In the genomic region with DNA sequence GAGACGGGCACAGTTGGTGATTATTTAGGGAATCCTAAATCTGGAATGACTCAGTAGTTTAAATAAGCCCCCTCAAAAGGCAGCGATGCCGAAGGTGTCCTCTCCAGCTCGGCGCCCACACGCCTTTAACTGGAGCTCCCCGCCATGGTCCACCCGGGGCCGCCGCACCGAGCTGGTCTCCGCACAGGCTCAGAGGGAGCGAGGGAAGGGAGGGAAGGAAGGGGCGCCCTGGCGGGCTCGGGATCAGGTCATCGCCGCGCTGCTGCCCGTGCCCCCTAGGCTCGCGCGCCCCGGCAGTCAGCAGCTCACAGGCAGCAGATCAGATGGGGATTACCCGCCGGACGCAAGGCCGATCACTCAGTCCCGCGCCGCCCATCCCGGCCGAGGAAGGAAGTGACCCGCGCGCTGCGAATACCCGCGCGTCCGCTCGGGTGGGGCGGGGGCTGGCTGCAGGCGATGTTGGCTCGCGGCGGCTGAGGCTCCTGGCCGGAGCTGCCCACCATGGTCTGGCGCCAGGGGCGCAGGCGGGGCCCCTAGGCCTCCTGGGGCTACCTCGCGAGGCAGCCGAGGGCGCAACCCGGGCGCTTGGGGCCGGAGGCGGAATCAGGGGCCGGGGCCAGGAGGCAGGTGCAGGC, we compare ENCODE assay signal across 8 cellular contexts.
DNase-seq lines count a peak whose midpoint lies in the region; ATAC-seq, FAIRE-seq and TF ChIP-seq lines count a peak whose summit lies in the region.

No MANE protein-coding gene starts in this region.

- H3K27me3 ChIP-seq in iPS DF 6.9 (ENCODE audit: control insufficient read depth, insufficient read depth, low read length), result peaks cover 15% of the 10 kb centered on the region; the same call in 1 of the 2 replicates

- H3K9me3 ChIP-seq in iPS DF 6.9 (ENCODE audit: control insufficient read depth, insufficient read depth, low read length) (no peaks in the 10 kb centered on the region), T-helper 17 cell (ENCODE audit: control insufficient read depth, low read length, poor library complexity, severe bottlenecking) (no peaks in the 10 kb centered on the region)

- peaks cover 62% of the 10 kb centered on the region for H3K27me3 Mint-ChIP-seq in T-helper 17 cell

- ATAC-seq in HG02981 (IDR thresholded peaks at IDR 0.05; ENCODE audit: unreplicated experiment) (peak; percentile 63), T-helper 17 cell (no peak), GM21529 (IDR thresholded peaks at IDR 0.05; ENCODE audit: unreplicated experiment) (no peak), GM21381 (IDR thresholded peaks at IDR 0.05; ENCODE audit: unreplicated experiment) (no peak)
- peak; percentile 39 for ATAC-seq in stimulated activated effector memory CD8-positive, alpha-beta T cell treated with anti-CD3 and anti-CD28 coated beads, Interleukin-12 subunit alpha, Interleukin-12 subunit beta, amount 100 ng/mL, for 72 hours

- H3K27ac ChIP-seq in angular gyrus (ENCODE audit: low read depth, low read length) (peak overlapping the region; percentile 50), iPS DF 6.9 (ENCODE audit: low read length) (no peak overlapping the region)

- DNase-seq in GM12892 (ENCODE audit: insufficient read length) (peak; percentile 26), iPS DF 6.9 (ENCODE audit: low read depth, low spot score) (no peak), T-helper 17 cell (no peak)
- DNase-seq in stimulated activated effector memory CD8-positive, alpha-beta T cell treated with anti-CD3 and anti-CD28 coated beads, Interleukin-12 subunit alpha, Interleukin-12 subunit beta, amount 100 ng/mL, for 72 hours (ENCODE audit: low spot score in 2 of 2), result no peak

- no peaks in the 10 kb centered on the region for H3K36me3 ChIP-seq in iPS DF 6.9 (ENCODE audit: control insufficient read depth, insufficient read depth, low read length)

- peak overlapping the region; percentile 97 for H3K4me3 ChIP-seq in iPS DF 6.9 (ENCODE audit: low read length)

- TF ChIP-seq POLR2A in GM12892 (IDR thresholded peaks at IDR 0.05; ENCODE audit: low read depth, low read length), result no peak

- WGBS in iPS DF 6.9 (ENCODE audit: insufficient coverage, insufficient read length), result no CpG with 5 or more reads among the region's 60 CpGs

- H3K4me1 Mint-ChIP-seq in stimulated activated effector memory CD8-positive, alpha-beta T cell treated with anti-CD3 and anti-CD28 coated beads, Interleukin-12 subunit alpha, Interleukin-12 subunit beta, amount 100 ng/mL, for 72 hours, result peaks cover 7% of the 10 kb centered on the region
- H3K4me1 Mint-ChIP-seq in T-helper 17 cell, result peaks cover 3% of the 10 kb centered on the region

- H3K4me3 Mint-ChIP-seq in stimulated activated effector memory CD8-positive, alpha-beta T cell treated with anti-CD3 and anti-CD28 coated beads, Interleukin-12 subunit alpha, Interleukin-12 subunit beta, amount 100 ng/mL, for 72 hours, result no peak overlapping the region
- no peak overlapping the region for H3K4me3 Mint-ChIP-seq in T-helper 17 cell

- H3K27ac Mint-ChIP-seq in stimulated activated effector memory CD8-positive, alpha-beta T cell treated with anti-CD3 and anti-CD28 coated beads, Interleukin-12 subunit alpha, Interleukin-12 subunit beta, amount 100 ng/mL, for 72 hours, result no peak overlapping the region
- H3K27ac Mint-ChIP-seq in T-helper 17 cell, result no peak overlapping the region

- H3K9me3 Mint-ChIP-seq in stimulated activated effector memory CD8-positive, alpha-beta T cell treated with anti-CD3 and anti-CD28 coated beads, Interleukin-12 subunit alpha, Interleukin-12 subunit beta, amount 100 ng/mL, for 72 hours, result peaks cover 8% of the 10 kb centered on the region

- H3K4me1 ChIP-seq in iPS DF 6.9 (ENCODE audit: control insufficient read depth, insufficient read depth, low read length), result peaks cover 2% of the 10 kb centered on the region; the same call in 1 of the 2 replicates

- FAIRE-seq in GM12892 (lab: Jason Lieb, UNC), result no peak

- H3K36me3 Mint-ChIP-seq in stimulated activated effector memory CD8-positive, alpha-beta T cell treated with anti-CD3 and anti-CD28 coated beads, Interleukin-12 subunit alpha, Interleukin-12 subunit beta, amount 100 ng/mL, for 72 hours, result no peaks in the 10 kb centered on the region
- peaks cover 6% of the 10 kb centered on the region for H3K36me3 Mint-ChIP-seq in T-helper 17 cell (ENCODE audit: low read depth)

Comparison
In these comparisons a context has a peak if more than half of its experiments do, and no peak if none do; other contexts are left out.
1. ATAC-seq: peak in HG02981 (single experiment) and stimulated activated effector memory CD8-positive, alpha-beta T cell treated with anti-CD3 and anti-CD28 coated beads, Interleukin-12 subunit alpha, Interleukin-12 subunit beta, amount 100 ng/mL, for 72 hours (single experiment); none in T-helper 17 cell (single experiment), GM21529 (single experiment) and GM21381 (single experiment).